In the genomic region with DNA sequence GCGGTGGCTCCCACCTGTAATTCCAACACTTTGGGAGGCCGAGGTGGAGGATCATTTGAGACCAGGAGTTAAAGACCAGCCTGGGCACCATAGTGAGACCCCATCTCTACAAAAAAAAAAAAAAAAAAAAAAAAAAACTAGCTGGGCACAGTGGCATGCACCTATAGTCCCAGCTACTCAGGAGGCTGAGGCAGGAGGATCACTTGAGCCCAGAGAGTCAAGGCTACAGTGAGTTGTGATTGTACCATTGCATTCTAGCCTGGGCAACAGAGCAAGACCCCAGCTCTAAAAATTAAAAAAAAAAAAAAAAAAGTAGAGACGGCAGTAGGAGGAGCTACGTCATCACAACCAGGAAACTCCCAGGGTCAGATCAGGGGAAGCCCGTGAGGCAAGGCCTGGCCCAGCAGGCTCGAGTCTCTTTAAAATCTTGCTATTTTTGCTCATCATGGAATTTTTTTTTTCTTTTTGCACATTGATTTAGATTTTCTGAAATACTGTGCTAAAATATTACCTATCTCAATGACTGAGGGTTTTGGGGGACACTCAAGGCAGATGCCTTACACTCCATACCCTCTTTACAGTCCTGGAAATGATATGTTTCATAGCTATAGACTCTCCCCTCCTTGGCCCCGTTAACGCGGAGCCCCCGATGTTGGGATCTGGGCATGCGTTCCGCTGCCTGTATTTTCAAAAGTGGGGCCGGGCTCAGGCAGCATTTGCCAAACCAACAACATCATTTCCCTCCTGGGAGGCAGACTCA, we compare ENCODE assay signal across 1 cellular context.
TF ChIP-seq lines count a peak whose summit lies in the region.

No MANE protein-coding gene starts in this region.

TF ChIP-seq in GM12878, 131 proteins besides CTCF, POLR2A, EP300 and RAD21:
- TF ChIP-seq, protein P1, sequence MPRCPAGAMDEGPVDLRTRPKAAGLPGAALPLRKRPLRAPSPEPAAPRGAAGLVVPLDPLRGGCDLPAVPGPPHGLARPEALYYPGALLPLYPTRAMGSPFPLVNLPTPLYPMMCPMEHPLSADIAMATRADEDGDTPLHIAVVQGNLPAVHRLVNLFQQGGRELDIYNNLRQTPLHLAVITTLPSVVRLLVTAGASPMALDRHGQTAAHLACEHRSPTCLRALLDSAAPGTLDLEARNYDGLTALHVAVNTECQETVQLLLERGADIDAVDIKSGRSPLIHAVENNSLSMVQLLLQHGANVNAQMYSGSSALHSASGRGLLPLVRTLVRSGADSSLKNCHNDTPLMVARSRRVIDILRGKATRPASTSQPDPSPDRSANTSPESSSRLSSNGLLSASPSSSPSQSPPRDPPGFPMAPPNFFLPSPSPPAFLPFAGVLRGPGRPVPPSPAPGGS (IDR thresholded peaks at IDR 0.05; ENCODE audit: borderline replicate concordance, insufficient read depth, low read depth, low read length, poor library complexity, severe bottlenecking) = peak; percentile 14
- TF ChIP-seq CREM (IDR thresholded peaks at IDR 0.05; ENCODE audit: low read depth) = peak; percentile 54; the same call in 1 of the 2 replicates
- TF ChIP-seq ATF7 (IDR thresholded peaks at IDR 0.05; ENCODE audit: low read depth) = peak; percentile 73
- no peak for TF ChIP-seq MEF2B (IDR thresholded peaks at IDR 0.05; ENCODE audit: partially characterized antibody, poor library complexity, severe bottlenecking)
- TF ChIP-seq ZNF384 (IDR thresholded peaks at IDR 0.05; ENCODE audit: borderline replicate concordance, low read depth, low read length) = peak; percentile 87
- peak; percentile 32; the same call in 1 of the 2 replicates for TF ChIP-seq RELB (IDR thresholded peaks at IDR 0.05; ENCODE audit: low read depth)
- peak; percentile 76; the same call in 1 of the 2 replicates for TF ChIP-seq CREB1 (IDR thresholded peaks at IDR 0.05; ENCODE audit: low read depth)
- TF ChIP-seq RELA (IDR thresholded peaks at IDR 0.05; ENCODE audit: borderline replicate concordance, partially characterized antibody) = no peak
